In genomic region chr4:53649357-53649756, GRCh38 we compare ENCODE assay signal across 25 cellular contexts. TPM values are rescaled to one million over a fixed set of nuclear protein-coding genes. Genes with fewer than 3 reads are reported as not detected.
"Had no signal": no experiment of that assay in that cellular context is flagged by ENCODE, and none has a peak within 500 bp of the region (broad histone marks: within the 10 kb centered on the region; RNA-seq: fewer than 3 reads in every experiment).

No MANE protein-coding gene starts in this region.

- H3K27ac ChIP-seq: lower lobe of right lung, right lobe of liver had no signal

- H3K4me3 Mint-ChIP-seq: activated naive CD8-positive, alpha-beta T cell; central memory CD8-positive, alpha-beta T cell; dendritic cell treated with granulocyte-macrophage colony-stimulating factor and Interleukin-4, amounts not matched to agents 40 ng/mL and 50 ng/mL, for 4 days; natural killer cell treated with Interleukin-12 subunit alpha and Interleukin-12 subunit beta and Interleukin-15 and Interleukin-18, amount 100 ng/mL, for 72 hours; T-cell; type B pancreatic cell had no signal

- DNase-seq: activated CD4-positive, alpha-beta T cell treated with anti-CD3 and anti-CD28 coated beads for 4 hours; activated CD4-positive, alpha-beta T cell treated with anti-CD3 and anti-CD28 coated beads, Interleukin-2, amount 50 U/mL, for 48 hours; activated CD8-positive, alpha-beta memory T cell treated with anti-CD3 and anti-CD28 coated beads for 24 hours; activated effector memory CD4-positive, alpha-beta T cell treated with Interleukin-2 at 50 U/mL for 16 hours; activated naive CD4-positive, alpha-beta T cell treated with Interleukin-2 at 50 U/mL for 16 hours; anterior cingulate cortex; head of caudate nucleus; hippocampal formation; kidney; lower lobe of right lung; mucosa of descending colon; posterior cingulate gyrus; right lobe of liver; stimulated activated CD4-positive, alpha-beta T cell treated with anti-CD3 and anti-CD28 coated beads, Interleukin-2, amount 100 ng/mL, for 48 hours; stimulated activated naive CD8-positive, alpha-beta T cell treated with anti-CD3 and anti-CD28 coated beads, Interleukin-15, Interleukin-2, amounts not matched to agents 100 U/mL and 50 U/mL, for 24 hours; substantia nigra; T-cell; uterus had no signal

- H3K36me3 Mint-ChIP-seq: activated naive CD8-positive, alpha-beta T cell; natural killer cell treated with Interleukin-12 subunit alpha and Interleukin-12 subunit beta and Interleukin-15 and Interleukin-18, amount 100 ng/mL, for 72 hours; T-cell; type B pancreatic cell had no signal

- H3K27me3 ChIP-seq: right lobe of liver, uterus had no signal

- H3K27me3 Mint-ChIP-seq: dendritic cell treated with granulocyte-macrophage colony-stimulating factor and Interleukin-4, amounts not matched to agents 40 ng/mL and 50 ng/mL, for 4 days had no signal

- FAIRE-seq: bronchial epithelial cell, kidney had no signal

- H3K36me3 ChIP-seq: lower lobe of right lung, right lobe of liver, uterus had no signal

- H3K4me3 ChIP-seq: lower lobe of right lung, mucosa of descending colon, right lobe of liver, uterus had no signal

- H3K27ac Mint-ChIP-seq: activated naive CD8-positive, alpha-beta T cell; dendritic cell treated with granulocyte-macrophage colony-stimulating factor and Interleukin-4, amounts not matched to agents 40 ng/mL and 50 ng/mL, for 4 days; natural killer cell treated with Interleukin-12 subunit alpha and Interleukin-12 subunit beta and Interleukin-15 and Interleukin-18, amount 100 ng/mL, for 72 hours; T-cell; type B pancreatic cell had no signal

- H3K9me3 ChIP-seq: lower lobe of right lung, mucosa of descending colon, right lobe of liver, uterus had no signal

- H3K4me1 Mint-ChIP-seq: central memory CD8-positive, alpha-beta T cell; T-cell had no signal

- H3K9me3 Mint-ChIP-seq: central memory CD8-positive, alpha-beta T cell; dendritic cell treated with granulocyte-macrophage colony-stimulating factor and Interleukin-4, amounts not matched to agents 40 ng/mL and 50 ng/mL, for 4 days; natural killer cell treated with Interleukin-12 subunit alpha and Interleukin-12 subunit beta and Interleukin-15 and Interleukin-18, amount 100 ng/mL, for 72 hours; T-cell; type B pancreatic cell had no signal

- ATAC-seq: lower lobe of right lung; natural killer cell treated with Interleukin-12 subunit alpha and Interleukin-12 subunit beta and Interleukin-15 and Interleukin-18, amount 100 ng/mL, for 72 hours; right lobe of liver; stimulated activated naive CD8-positive, alpha-beta T cell treated with anti-CD3 and anti-CD28 coated beads, Interleukin-15, Interleukin-2, amounts not matched to agents 100 U/mL and 50 U/mL, for 24 hours; T-cell had no signal

RNA-seq across cellular contexts. Expression of gene LNX1, which starts 58.1 kb away (rescaled TPM):
- total RNA-seq: natural killer cell treated with Interleukin-12 subunit alpha and Interleukin-12 subunit beta and Interleukin-15 and Interleukin-18, amount 100 ng/mL, for 72 hours; T-helper 2 cell treated with Interferon-gamma antibody and Interleukin-4, amounts not matched to agents 100 ng/mL and 5 ng/mL, for 36 hours had no signal
